21 cellular contexts compared by ENCODE assay signal in the genomic region with DNA sequence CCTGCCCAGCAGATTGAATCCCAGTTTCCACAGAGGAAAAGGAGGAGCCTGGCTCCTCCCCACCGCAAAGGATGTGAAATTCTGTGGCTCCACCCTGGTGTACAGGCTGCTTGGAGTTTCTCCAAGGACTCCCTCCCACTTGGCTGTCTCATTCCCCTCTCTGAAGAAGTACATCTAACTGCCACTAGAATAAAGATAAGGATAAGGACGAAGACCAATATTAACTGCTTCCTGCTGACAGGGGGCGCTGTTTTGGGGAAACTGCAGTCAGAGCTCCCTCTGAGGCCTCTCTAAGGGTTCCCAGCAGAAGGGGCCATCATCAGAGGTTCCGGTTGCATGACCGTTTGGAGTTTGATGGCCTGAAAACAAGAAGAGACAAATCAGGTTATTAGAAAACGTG.
DNase-seq lines count a peak whose midpoint lies in the region; ATAC-seq and TF ChIP-seq lines count a peak whose summit lies in the region.
"Had no signal": no experiment of that assay in that cellular context is flagged by ENCODE, and none has a peak within 500 bp of the region (broad histone marks: within the 10 kb centered on the region; RNA-seq: fewer than 3 reads in every experiment).

No MANE protein-coding gene starts in this region.

- TF ChIP-seq CTCF in GM23338 (conservative IDR thresholded peaks at IDR 0.05; ENCODE audit: low read depth in 2 of 2) = peak; percentile 50 to 63
- peak; percentile 29 for TF ChIP-seq CTCF in OCI-LY1 (IDR thresholded peaks at IDR 0.05; ENCODE audit: low read length)
- peak; percentile 42 for TF ChIP-seq CTCF in neural progenitor cell (IDR thresholded peaks at IDR 0.05)
- no peak for TF ChIP-seq CTCF in tibial nerve (IDR thresholded peaks at IDR 0.05)

- H3K9me2 ChIP-seq in GM23338 (ENCODE audit: insufficient read depth) (peaks cover 4% of the 10 kb centered on the region; the same call in 1 of the 2 replicates), OCI-LY1 (ENCODE audit: low read depth, low read length) (no peaks in the 10 kb centered on the region)

- no peaks in the 10 kb centered on the region for H3K27me3 ChIP-seq in GM23338 (ENCODE audit: insufficient read depth)
- H3K27me3 ChIP-seq in OCI-LY1 (ENCODE audit: insufficient read depth, low read length) = no peaks in the 10 kb centered on the region
- no peaks in the 10 kb centered on the region for H3K27me3 ChIP-seq in neural progenitor cell
- no peaks in the 10 kb centered on the region for H3K27me3 ChIP-seq in tibial nerve
- H3K27me3 ChIP-seq: BLaER1 treated with 17β-estradiol and CSF1 and Interleukin-3, amounts not matched to agents 10 nM and 100 nM; breast epithelium; suprapubic skin had no signal

- peak; percentile 31 for DNase-seq in DMS53 (lab: John Stamatoyannopoulos, UW)
- no peak for DNase-seq in DMS53 treated with DMSO at 0.1 percent for 48 hours (lab: John Stamatoyannopoulos, UW; ENCODE audit: unreplicated experiment)
- DNase-seq in GM23338 (ENCODE audit: low spot score) = peak; percentile 21
- DNase-seq in neural progenitor cell (ENCODE audit: low spot score) = no peak
- DNase-seq in tibial nerve (ENCODE audit: low spot score in 2 of 2) = no peak
- DNase-seq in activated T-cell treated with anti-CD3 and anti-CD28 coated beads, Interleukin-2, amount 50 U/mL, for 1 hour = no peak
- no peak for DNase-seq in globus pallidus (ENCODE audit: low spot score)
- DNase-seq: activated B cell treated with CpG ODN at 0.5 μM for 24 hours; foreskin fibroblast; kidney; naive B cell; NCI-H1694 treated with DMSO at 0.1 percent for 48 hours; NCI-H345; NK-92 treated with Interleukin-12 subunit alpha and Interleukin-12 subunit beta, amount 100 ng/mL, for 24 hours; SHP77; stimulated activated CD4-positive, alpha-beta T cell treated with anti-CD3 and anti-CD28 coated beads, Interleukin-4, amount 100 ng/mL, for 24 hours had no signal

- H3K27ac ChIP-seq in GM23338 (ENCODE audit: low read depth) (no peak overlapping the region), OCI-LY1 (ENCODE audit: low read depth, low read length, poor library complexity, severe bottlenecking) (no peak overlapping the region), neural progenitor cell (no peak overlapping the region), tibial nerve (no peak overlapping the region)
- H3K27ac ChIP-seq: BLaER1 treated with 17β-estradiol and CSF1 and Interleukin-3, amounts not matched to agents 10 nM and 100 nM; breast epithelium; suprapubic skin had no signal

- H3K27me3 Mint-ChIP-seq in GM23338 (ENCODE audit: insufficient read depth, low read depth, poor library complexity) (no peaks in the 10 kb centered on the region), neural progenitor cell (ENCODE audit: insufficient read depth, low read depth) (peaks cover 4% of the 10 kb centered on the region)
- H3K27me3 Mint-ChIP-seq: activated B cell treated with CpG ODN at 0.5 μM for 24 hours; activated T-helper 17 cell treated with anti-CD3 and anti-CD28 coated beads, Interleukin-2, amount 50 U/mL, for 72 hours; naive B cell had no signal

- H3K4me2 ChIP-seq in GM23338 (no peak overlapping the region), OCI-LY1 (ENCODE audit: low read length) (no peak overlapping the region), neural progenitor cell (no peak overlapping the region)
- H3K4me2 ChIP-seq: BLaER1 treated with 17β-estradiol and CSF1 and Interleukin-3, amounts not matched to agents 10 nM and 100 nM had no signal

- ATAC-seq in GM23338 = no peak
- ATAC-seq: activated T-helper 17 cell treated with anti-CD3 and anti-CD28 coated beads, Interleukin-2, amount 50 U/mL, for 72 hours had no signal

- no peak for TF ChIP-seq EP300 in tibial nerve (IDR thresholded peaks at IDR 0.05)

- no peaks in the 10 kb centered on the region for H4K20me1 ChIP-seq in GM23338 (replicated peaks; ENCODE audit: insufficient read depth)
- H4K20me1 ChIP-seq in OCI-LY1 (ENCODE audit: insufficient read depth, low read length) = no peaks in the 10 kb centered on the region
- no peaks in the 10 kb centered on the region for H4K20me1 ChIP-seq in neural progenitor cell (ENCODE audit: low read depth)
- H4K20me1 ChIP-seq: BLaER1 treated with 17β-estradiol and CSF1 and Interleukin-3, amounts not matched to agents 10 nM and 100 nM had no signal

- WGBS in tibial nerve, 2 donors = 78 to 82% methylated on average over 6 of the region's 6 CpGs

- H3K36me3 Mint-ChIP-seq in GM23338 (ENCODE audit: low read depth) (peaks cover 14% of the 10 kb centered on the region), neural progenitor cell (peaks cover 3% of the 10 kb centered on the region)
- H3K36me3 Mint-ChIP-seq: naive B cell had no signal

- H3K9me3 ChIP-seq in OCI-LY1 (ENCODE audit: low read length) (no peaks in the 10 kb centered on the region), neural progenitor cell (ENCODE audit: low read depth) (no peaks in the 10 kb centered on the region), tibial nerve (peaks cover 0 to 5% (median 0%) of the 10 kb centered on the region in 4 donors)

- no peaks in the 10 kb centered on the region; the same call in 1 of the 2 replicates for H3K4me1 ChIP-seq in GM23338 (ENCODE audit: insufficient read depth)
- H3K4me1 ChIP-seq in OCI-LY1 (ENCODE audit: insufficient read depth, low read length, severe bottlenecking) = no peaks in the 10 kb centered on the region
- peaks cover 23% of the 10 kb centered on the region for H3K4me1 ChIP-seq in neural progenitor cell
- H3K4me1 ChIP-seq in tibial nerve = no peaks in the 10 kb centered on the region
- H3K4me1 ChIP-seq: breast epithelium, suprapubic skin had no signal

- H3K27ac Mint-ChIP-seq in GM23338 (no peak overlapping the region), neural progenitor cell (no peak overlapping the region)
- H3K27ac Mint-ChIP-seq: activated B cell treated with CpG ODN at 0.5 μM for 24 hours; activated T-helper 17 cell treated with anti-CD3 and anti-CD28 coated beads, Interleukin-2, amount 50 U/mL, for 72 hours; naive B cell had no signal

- TF ChIP-seq POLR2A in tibial nerve (IDR thresholded peaks at IDR 0.05) = no peak

- H3K79me2 ChIP-seq in GM23338 (replicated peaks; ENCODE audit: insufficient read depth) (no peaks in the 10 kb centered on the region), OCI-LY1 (ENCODE audit: insufficient read depth, low read length) (no peaks in the 10 kb centered on the region), neural progenitor cell (ENCODE audit: low read depth) (no peaks in the 10 kb centered on the region)

- H3K36me3 ChIP-seq in GM23338 (ENCODE audit: insufficient read depth) (no peaks in the 10 kb centered on the region), OCI-LY1 (ENCODE audit: insufficient read depth, low read length) (no peaks in the 10 kb centered on the region), neural progenitor cell (no peaks in the 10 kb centered on the region), tibial nerve (no peaks in the 10 kb centered on the region)
- H3K36me3 ChIP-seq: BLaER1 treated with 17β-estradiol and CSF1 and Interleukin-3, amounts not matched to agents 10 nM and 100 nM; breast epithelium; suprapubic skin had no signal

- peaks cover 18% of the 10 kb centered on the region for H3K9me3 Mint-ChIP-seq in GM23338
- H3K9me3 Mint-ChIP-seq in neural progenitor cell = peaks cover 8% of the 10 kb centered on the region

- H3K9ac ChIP-seq in OCI-LY1 (ENCODE audit: low read length) (no peak overlapping the region), neural progenitor cell (no peak overlapping the region)
- H3K9ac ChIP-seq: BLaER1 treated with 17β-estradiol and CSF1 and Interleukin-3, amounts not matched to agents 10 nM and 100 nM had no signal

- H3F3A ChIP-seq in GM23338 (replicated peaks; ENCODE audit: low read depth) (no peaks in the 10 kb centered on the region), OCI-LY1 (ENCODE audit: insufficient read depth, low read length) (no peaks in the 10 kb centered on the region; the same call in 1 of the 2 replicates), neural progenitor cell (ENCODE audit: low read depth) (peaks cover 6% of the 10 kb centered on the region)

- H3K4me3 Mint-ChIP-seq in GM23338 (no peak overlapping the region), neural progenitor cell (no peak overlapping the region)
- H3K4me3 Mint-ChIP-seq: activated B cell treated with CpG ODN at 0.5 μM for 24 hours; activated T-helper 17 cell treated with anti-CD3 and anti-CD28 coated beads, Interleukin-2, amount 50 U/mL, for 72 hours; naive B cell had no signal

- H2AFZ ChIP-seq in GM23338 (no peak overlapping the region), OCI-LY1 (ENCODE audit: low read length) (no peak overlapping the region), neural progenitor cell (replicated peaks) (no peak overlapping the region)

- H3K4me1 Mint-ChIP-seq in GM23338 (peaks cover 18% of the 10 kb centered on the region), neural progenitor cell (peaks cover 8% of the 10 kb centered on the region)
- H3K4me1 Mint-ChIP-seq: activated B cell treated with CpG ODN at 0.5 μM for 24 hours; activated T-helper 17 cell treated with anti-CD3 and anti-CD28 coated beads, Interleukin-2, amount 50 U/mL, for 72 hours; naive B cell had no signal

- H3K4me3 ChIP-seq in GM23338 (no peak overlapping the region), OCI-LY1 (ENCODE audit: low read depth, low read length, poor library complexity, severe bottlenecking) (no peak overlapping the region), neural progenitor cell (no peak overlapping the region), tibial nerve (no peak overlapping the region)
- H3K4me3 ChIP-seq: BLaER1 treated with 17β-estradiol and CSF1 and Interleukin-3, amounts not matched to agents 10 nM and 100 nM; breast epithelium; suprapubic skin had no signal

TF ChIP-seq in GM23338, 12 proteins besides CTCF, POLR2A, EP300 and RAD21:
- TF ChIP-seq EZH2 (IDR thresholded peaks at IDR 0.05; ENCODE audit: low read depth, unreplicated experiment) (no peak), STAT1 (IDR thresholded peaks at IDR 0.05; ENCODE audit: unreplicated experiment) (no peak)
TF ChIP-seq in GM23338: peak in this region for 0.

Comparison
In these comparisons a context has a peak if more than half of its experiments do, and no peak if none do; other contexts are left out.
1. DNase-seq: peak in DMS53 (single experiment) and GM23338 (single experiment); none in DMS53 treated with DMSO at 0.1 percent for 48 hours (single experiment), neural progenitor cell (single experiment), tibial nerve (0 of 2), activated T-cell treated with anti-CD3 and anti-CD28 coated beads, Interleukin-2, amount 50 U/mL, for 1 hour (single experiment) and globus pallidus (single experiment).
2. CTCF ChIP-seq: peak in GM23338 (2 of 2), OCI-LY1 (single experiment) and neural progenitor cell (single experiment); none in tibial nerve (0 of 5).